ENCODE assay signal across 16 cellular contexts in genomic region chr10:111784936-111785465, GRCh38.
DNase-seq lines count a peak whose midpoint lies in the region; ATAC-seq and TF ChIP-seq lines count a peak whose summit lies in the region.
"Had no signal": no experiment of that assay in that cellular context is flagged by ENCODE, and none has a peak within 500 bp of the region (broad histone marks: within the 10 kb centered on the region; RNA-seq: fewer than 3 reads in every experiment).

No MANE protein-coding gene starts in this region.

- 84 to 87% methylated on average over 2 of the region's 2 CpGs for WGBS in testis, 2 donors

- H3K4me1 Mint-ChIP-seq in activated T-helper 1 cell treated with anti-CD3 and anti-CD28 coated beads, Interleukin-12 subunit alpha, Interleukin-12 subunit beta, Interleukin-2, Interleukin-4 antibody, amounts not matched to agents 30 ng/mL and 10 ng/mL and 1 ng/mL, durations not matched to agents 14 hours and 24 hours and 36 hours (ENCODE audit: low read depth) = no peaks in the 10 kb centered on the region
- peaks cover 5% of the 10 kb centered on the region for H3K4me1 Mint-ChIP-seq in nephron progenitor cell
- H3K4me1 Mint-ChIP-seq: IgD-negative memory B cell had no signal

- H3K9me3 ChIP-seq in testis = no peaks in the 10 kb centered on the region
- H3K9me3 ChIP-seq: BLaER1 treated with 17β-estradiol and CSF1 and Interleukin-3, amounts not matched to agents 10 nM and 100 nM had no signal

- ATAC-seq in HG02610 (IDR thresholded peaks at IDR 0.05; ENCODE audit: unreplicated experiment) = no peak
- ATAC-seq: HCT116 had no signal

- TF ChIP-seq CTCF in testis (IDR thresholded peaks at IDR 0.05) (no peak), nephron progenitor cell (IDR thresholded peaks at IDR 0.05) (no peak)

- no peaks in the 10 kb centered on the region for H3K36me3 ChIP-seq in testis (ENCODE audit: low read depth, missing control alignments)
- H3K36me3 ChIP-seq: BLaER1 treated with 17β-estradiol and CSF1 and Interleukin-3, amounts not matched to agents 10 nM and 100 nM had no signal

- DNase-seq in G401 (ENCODE audit: low spot score) (peak; percentile 77), NCI-H446 treated with DMSO at 0.1 percent for 48 hours (lab: John Stamatoyannopoulos, UW) (peak; percentile 47), cerebellar cortex (ENCODE audit: low spot score) (peak; percentile 74), iPS-NIHi11 (ENCODE audit: low spot score) (peak; percentile 7), testis (no peak), nephron progenitor cell (no peak)
- no peak for DNase-seq in activated T-helper 1 cell treated with anti-CD3 and anti-CD28 coated beads, Interleukin-12 subunit alpha, Interleukin-12 subunit beta, Interleukin-2, Interleukin-4 antibody, amounts not matched to agents 30 ng/mL and 10 ng/mL and 1 ng/mL, durations not matched to agents 14 hours and 24 hours and 36 hours (ENCODE audit: low spot score)
- DNase-seq: ACHN; Calu3; CD4-positive, alpha-beta T cell; DMS 273 treated with DMSO at 0.1 percent for 48 hours had no signal

- H3K27me3 Mint-ChIP-seq in activated T-helper 1 cell treated with anti-CD3 and anti-CD28 coated beads, Interleukin-12 subunit alpha, Interleukin-12 subunit beta, Interleukin-2, Interleukin-4 antibody, amounts not matched to agents 30 ng/mL and 10 ng/mL and 1 ng/mL, durations not matched to agents 14 hours and 24 hours and 36 hours (ENCODE audit: insufficient read depth) = no peaks in the 10 kb centered on the region
- H3K27me3 Mint-ChIP-seq in nephron progenitor cell (ENCODE audit: low read depth, poor library complexity) = peaks cover 11% of the 10 kb centered on the region
- H3K27me3 Mint-ChIP-seq: CD4-positive, alpha-beta T cell had no signal

- no peak for TF ChIP-seq POLR2A in testis (IDR thresholded peaks at IDR 0.05)

- no peak overlapping the region for H3K4me3 Mint-ChIP-seq in activated T-helper 1 cell treated with anti-CD3 and anti-CD28 coated beads, Interleukin-12 subunit alpha, Interleukin-12 subunit beta, Interleukin-2, Interleukin-4 antibody, amounts not matched to agents 30 ng/mL and 10 ng/mL and 1 ng/mL, durations not matched to agents 14 hours and 24 hours and 36 hours
- no peak overlapping the region for H3K4me3 Mint-ChIP-seq in nephron progenitor cell
- H3K4me3 Mint-ChIP-seq: CD4-positive, alpha-beta T cell; IgD-negative memory B cell had no signal

- no peak overlapping the region for H3K4me3 ChIP-seq in testis
- H3K4me3 ChIP-seq: BLaER1 treated with 17β-estradiol and CSF1 and Interleukin-3, amounts not matched to agents 10 nM and 100 nM had no signal

- in situ Hi-C loops in G401 (cut with HindIII; ENCODE audit: low sequenced_read_pairs) = no loop called here

- no peaks in the 10 kb centered on the region for H3K36me3 Mint-ChIP-seq in activated T-helper 1 cell treated with anti-CD3 and anti-CD28 coated beads, Interleukin-12 subunit alpha, Interleukin-12 subunit beta, Interleukin-2, Interleukin-4 antibody, amounts not matched to agents 30 ng/mL and 10 ng/mL and 1 ng/mL, durations not matched to agents 14 hours and 24 hours and 36 hours (ENCODE audit: low read depth)
- no peaks in the 10 kb centered on the region for H3K36me3 Mint-ChIP-seq in nephron progenitor cell (ENCODE audit: low read depth)
- H3K36me3 Mint-ChIP-seq: IgD-negative memory B cell had no signal

- no peaks in the 10 kb centered on the region for H3K4me1 ChIP-seq in testis
- H3K4me1 ChIP-seq: BLaER1 treated with 17β-estradiol and CSF1 and Interleukin-3, amounts not matched to agents 10 nM and 100 nM had no signal

- no peaks in the 10 kb centered on the region for H3K27me3 ChIP-seq in testis
- H3K27me3 ChIP-seq: BLaER1 treated with 17β-estradiol and CSF1 and Interleukin-3, amounts not matched to agents 10 nM and 100 nM had no signal

- H3K27ac Mint-ChIP-seq in activated T-helper 1 cell treated with anti-CD3 and anti-CD28 coated beads, Interleukin-12 subunit alpha, Interleukin-12 subunit beta, Interleukin-2, Interleukin-4 antibody, amounts not matched to agents 30 ng/mL and 10 ng/mL and 1 ng/mL, durations not matched to agents 14 hours and 24 hours and 36 hours = no peak overlapping the region
- no peak overlapping the region for H3K27ac Mint-ChIP-seq in nephron progenitor cell
- H3K27ac Mint-ChIP-seq: CD4-positive, alpha-beta T cell; IgD-negative memory B cell had no signal

- H3K27ac ChIP-seq in testis = no peak overlapping the region
- H3K27ac ChIP-seq: BLaER1 treated with 17β-estradiol and CSF1 and Interleukin-3, amounts not matched to agents 10 nM and 100 nM; HL-60 had no signal

- no peaks in the 10 kb centered on the region for H3K9me3 Mint-ChIP-seq in activated T-helper 1 cell treated with anti-CD3 and anti-CD28 coated beads, Interleukin-12 subunit alpha, Interleukin-12 subunit beta, Interleukin-2, Interleukin-4 antibody, amounts not matched to agents 30 ng/mL and 10 ng/mL and 1 ng/mL, durations not matched to agents 14 hours and 24 hours and 36 hours
- no peaks in the 10 kb centered on the region for H3K9me3 Mint-ChIP-seq in nephron progenitor cell
- H3K9me3 Mint-ChIP-seq: CD4-positive, alpha-beta T cell; IgD-negative memory B cell had no signal

- intact Hi-C loops in testis (cut with DNase I; ENCODE audit: low total_unique reads) = no loop called here
- intact Hi-C loops in activated T-helper 1 cell treated with anti-CD3 and anti-CD28 coated beads, Interleukin-12 subunit alpha, Interleukin-12 subunit beta, Interleukin-2, Interleukin-4 antibody, amounts not matched to agents 30 ng/mL and 10 ng/mL and 1 ng/mL, durations not matched to agents 14 hours and 24 hours and 36 hours (cut with micrococcal nuclease) = no loop called here

Comparison
In these comparisons a context has a peak if more than half of its experiments do, and no peak if none do; other contexts are left out.
1. DNase-seq: peak in G401 (single experiment), NCI-H446 treated with DMSO at 0.1 percent for 48 hours (single experiment), cerebellar cortex (single experiment) and iPS-NIHi11 (single experiment); none in testis (single experiment), activated T-helper 1 cell treated with anti-CD3 and anti-CD28 coated beads, Interleukin-12 subunit alpha, Interleukin-12 subunit beta, Interleukin-2, Interleukin-4 antibody, amounts not matched to agents 30 ng/mL and 10 ng/mL and 1 ng/mL, durations not matched to agents 14 hours and 24 hours and 36 hours (single experiment) and nephron progenitor cell (single experiment).